In genomic region chr11:100719362-100719761, GRCh38 we compare ENCODE assay signal across 10 cellular contexts. TPM values are rescaled to one million over a fixed set of nuclear protein-coding genes. Genes with fewer than 3 reads are reported as not detected.
DNase-seq lines count a peak whose midpoint lies in the region; ATAC-seq, FAIRE-seq and TF ChIP-seq lines count a peak whose summit lies in the region.
"Had no signal": no experiment of that assay in that cellular context is flagged by ENCODE, and none has a peak within 500 bp of the region (broad histone marks: within the 10 kb centered on the region; RNA-seq: fewer than 3 reads in every experiment).

No MANE protein-coding gene starts in this region.

- H4K20me1 ChIP-seq in astrocyte (ENCODE audit: insufficient read depth, low read length): peaks cover 22% of the 10 kb centered on the region

- WGBS in HUES64: 8% methylated on average over 2 of the region's 2 CpGs
- 5 to 15% methylated on average over 2 of the region's 2 CpGs for WGBS in thyroid gland, 2 donors

- H3K27ac ChIP-seq in HUES64 (ENCODE audit: low read depth, low read length) (peak overlapping the region; percentile 76), astrocyte (ENCODE audit: low read depth, low read length) (peak overlapping the region; percentile 41), iPS-18a (ENCODE audit: low read length) (peak overlapping the region; percentile 93), thyroid gland (peak overlapping the region; percentile 79 to 91 (median 82))
- H3K27ac ChIP-seq: SK-N-MC had no signal

- TF ChIP-seq CTCF in astrocyte (IDR thresholded peaks at IDR 0.05; ENCODE audit: insufficient read depth, low read depth, low read length) (no peak), thyroid gland (IDR thresholded peaks at IDR 0.05) (no peak)

- no peaks in the 10 kb centered on the region for H3K36me3 Mint-ChIP-seq in astrocyte (ENCODE audit: low read depth, unreplicated experiment)
- no peaks in the 10 kb centered on the region for H3K36me3 Mint-ChIP-seq in activated CD4-positive, alpha-beta T cell treated with anti-CD3 and anti-CD28 coated beads for 36 hours (ENCODE audit: low read depth)

- H3K27me3 Mint-ChIP-seq in astrocyte (ENCODE audit: low read depth, unreplicated experiment): no peaks in the 10 kb centered on the region
- H3K27me3 Mint-ChIP-seq in activated CD4-positive, alpha-beta T cell treated with anti-CD3 and anti-CD28 coated beads for 36 hours: no peaks in the 10 kb centered on the region
- H3K27me3 Mint-ChIP-seq: dendritic cell treated with granulocyte-macrophage colony-stimulating factor and Interleukin-4, amounts not matched to agents 40 ng/mL and 50 ng/mL, for 4 days had no signal

- TF ChIP-seq POLR2A in thyroid gland (IDR thresholded peaks at IDR 0.05): no peak

- H3K27me3 ChIP-seq in HUES64 (ENCODE audit: insufficient read depth, low read length) (no peaks in the 10 kb centered on the region), astrocyte (ENCODE audit: insufficient read depth, low read length) (no peaks in the 10 kb centered on the region), iPS-18a (ENCODE audit: control insufficient read depth, insufficient read depth, low read length) (no peaks in the 10 kb centered on the region), thyroid gland (no peaks in the 10 kb centered on the region)

- H3K4me3 Mint-ChIP-seq in astrocyte (ENCODE audit: unreplicated experiment): no peak overlapping the region
- no peak overlapping the region for H3K4me3 Mint-ChIP-seq in activated CD4-positive, alpha-beta T cell treated with anti-CD3 and anti-CD28 coated beads for 36 hours
- H3K4me3 Mint-ChIP-seq: dendritic cell treated with granulocyte-macrophage colony-stimulating factor and Interleukin-4, amounts not matched to agents 40 ng/mL and 50 ng/mL, for 4 days had no signal

- ATAC-seq in activated CD4-positive, alpha-beta T cell treated with anti-CD3 and anti-CD28 coated beads for 36 hours: no peak
- ATAC-seq in HG02970 (IDR thresholded peaks at IDR 0.05; ENCODE audit: low FRiP score, unreplicated experiment): no peak

- H3K4me1 Mint-ChIP-seq in astrocyte (ENCODE audit: low read depth, unreplicated experiment): peaks cover 30% of the 10 kb centered on the region
- H3K4me1 Mint-ChIP-seq in activated CD4-positive, alpha-beta T cell treated with anti-CD3 and anti-CD28 coated beads for 36 hours: no peaks in the 10 kb centered on the region

- H3K27ac Mint-ChIP-seq in astrocyte (ENCODE audit: unreplicated experiment): peak overlapping the region; percentile 85
- H3K27ac Mint-ChIP-seq in activated CD4-positive, alpha-beta T cell treated with anti-CD3 and anti-CD28 coated beads for 36 hours: no peak overlapping the region
- H3K27ac Mint-ChIP-seq: dendritic cell treated with granulocyte-macrophage colony-stimulating factor and Interleukin-4, amounts not matched to agents 40 ng/mL and 50 ng/mL, for 4 days had no signal

- H3K36me3 ChIP-seq in HUES64 (ENCODE audit: insufficient read depth, low read length) (no peaks in the 10 kb centered on the region), astrocyte (ENCODE audit: insufficient read depth, low read length) (no peaks in the 10 kb centered on the region), iPS-18a (ENCODE audit: control insufficient read depth, low read depth, low read length) (no peaks in the 10 kb centered on the region), thyroid gland (no peaks in the 10 kb centered on the region)

- peak overlapping the region; percentile 45 for H3K9ac ChIP-seq in HUES64 (ENCODE audit: low read depth, low read length)
- H3K9ac ChIP-seq in astrocyte (ENCODE audit: low read length): peak overlapping the region; percentile 51
- peak overlapping the region; percentile 51 for H3K9ac ChIP-seq in iPS-18a (ENCODE audit: low read length)

- intact Hi-C loops in thyroid gland (cut with DNase I): no loop called here
- intact Hi-C loops in activated CD4-positive, alpha-beta T cell treated with anti-CD3 and anti-CD28 coated beads for 36 hours (cut with DNase I, micrococcal nuclease): no loop called here

- H2AFZ ChIP-seq in astrocyte (ENCODE audit: low read depth, low read length): no peak overlapping the region

- FAIRE-seq in astrocyte (lab: Jason Lieb, UNC): no peak
- no peak for FAIRE-seq in frontal cortex (lab: Jason Lieb, UNC)

- peaks cover 1% of the 10 kb centered on the region for H3K9me3 Mint-ChIP-seq in astrocyte (ENCODE audit: unreplicated experiment)
- H3K9me3 Mint-ChIP-seq in activated CD4-positive, alpha-beta T cell treated with anti-CD3 and anti-CD28 coated beads for 36 hours (ENCODE audit: low read depth): peaks cover 2% of the 10 kb centered on the region
- H3K9me3 Mint-ChIP-seq: dendritic cell treated with granulocyte-macrophage colony-stimulating factor and Interleukin-4, amounts not matched to agents 40 ng/mL and 50 ng/mL, for 4 days had no signal

- H3K4me2 ChIP-seq in astrocyte (ENCODE audit: low read length): peak overlapping the region; percentile 72

- no peaks in the 10 kb centered on the region for H3K9me3 ChIP-seq in HUES64 (ENCODE audit: insufficient read depth, low read depth, low read length)
- no peaks in the 10 kb centered on the region for H3K9me3 ChIP-seq in astrocyte (ENCODE audit: insufficient read depth, low read depth, low read length)
- no peaks in the 10 kb centered on the region for H3K9me3 ChIP-seq in iPS-18a (ENCODE audit: control insufficient read depth, low read depth, low read length)
- H3K9me3 ChIP-seq in thyroid gland: no peaks in the 10 kb centered on the region

- H3K79me2 ChIP-seq in astrocyte (ENCODE audit: insufficient read depth, low read length): peaks cover 47% of the 10 kb centered on the region

- CTCF ChIA-PET in activated CD4-positive, alpha-beta T cell treated with anti-CD3 and anti-CD28 coated beads for 36 hours (lab: Charles Lee): no interaction called here

- peak; percentile 46 for DNase-seq in astrocyte (ENCODE audit: low read depth)
- peak in 1 of 2 donors; percentile 38 for DNase-seq in thyroid gland
- DNase-seq in activated CD4-positive, alpha-beta T cell treated with anti-CD3 and anti-CD28 coated beads for 36 hours: no peak
- DNase-seq in GDM1 (lab: John Stamatoyannopoulos, UW): no peak
- no peak for DNase-seq in frontal cortex (ENCODE audit: low spot score in 2 of 2)

- H3K4me3 ChIP-seq in HUES64 (ENCODE audit: low read length): peak overlapping the region; percentile 7; the same call in 1 of the 2 replicates
- H3K4me3 ChIP-seq in astrocyte (ENCODE audit: insufficient read depth, low read depth, low read length): no peak overlapping the region
- H3K4me3 ChIP-seq in iPS-18a (ENCODE audit: low read length): peak overlapping the region; percentile 38
- no peak overlapping the region for H3K4me3 ChIP-seq in thyroid gland (replicated peaks in 1 of 3)
- H3K4me3 ChIP-seq: SK-N-MC had no signal

- H3K4me1 ChIP-seq in HUES64 (ENCODE audit: insufficient read depth, low read length) (peaks cover 33% of the 10 kb centered on the region), astrocyte (ENCODE audit: insufficient read depth, low read length) (peaks cover 14% of the 10 kb centered on the region), iPS-18a (ENCODE audit: control insufficient read depth, low read depth, low read length) (peaks cover 42% of the 10 kb centered on the region), thyroid gland (peaks cover 16 to 20% of the 10 kb centered on the region in 2 donors)

- POLR2A ChIA-PET in activated CD4-positive, alpha-beta T cell treated with anti-CD3 and anti-CD28 coated beads for 36 hours (lab: Charles Lee): no interaction called here

RNA-seq across cellular contexts. Expression of gene ARHGAP42, which starts 32.3 kb away (rescaled TPM):
- 18.6 TPM for polyA plus RNA-seq in HUES64 (2013, experiment 1 of 2)
- polyA plus RNA-seq in HUES64 (2013, experiment 2 of 2): 20.7 TPM
- total RNA-seq in astrocyte (33.2 and 34.2 TPM in 2 replicates), thyroid gland (10 to 100 TPM; 21.8 to 55.7 (median 35.9) TPM), frontal cortex (7.3 TPM)
- not detected for total RNA-seq in activated CD4-positive, alpha-beta T cell treated with anti-CD3 and anti-CD28 coated beads for 36 hours

Comparison
In these comparisons a context has a peak if more than half of its experiments do, and no peak if none do; other contexts are left out.
1. H3K27ac ChIP-seq: peak in every context shown above with its lines; median percentile 93 in iPS-18a; 82 in thyroid gland; 76 in HUES64; 41 in astrocyte.
2. H3K4me3 ChIP-seq: peak in HUES64 (single experiment) and iPS-18a (single experiment); none in astrocyte (single experiment) and thyroid gland (0 of 3).
3. Peak in every context shown above with its lines, with median percentiles within 50 percentile points of each other: H3K9ac ChIP-seq.